8 cellular contexts compared by ENCODE assay signal in the genomic region with DNA sequence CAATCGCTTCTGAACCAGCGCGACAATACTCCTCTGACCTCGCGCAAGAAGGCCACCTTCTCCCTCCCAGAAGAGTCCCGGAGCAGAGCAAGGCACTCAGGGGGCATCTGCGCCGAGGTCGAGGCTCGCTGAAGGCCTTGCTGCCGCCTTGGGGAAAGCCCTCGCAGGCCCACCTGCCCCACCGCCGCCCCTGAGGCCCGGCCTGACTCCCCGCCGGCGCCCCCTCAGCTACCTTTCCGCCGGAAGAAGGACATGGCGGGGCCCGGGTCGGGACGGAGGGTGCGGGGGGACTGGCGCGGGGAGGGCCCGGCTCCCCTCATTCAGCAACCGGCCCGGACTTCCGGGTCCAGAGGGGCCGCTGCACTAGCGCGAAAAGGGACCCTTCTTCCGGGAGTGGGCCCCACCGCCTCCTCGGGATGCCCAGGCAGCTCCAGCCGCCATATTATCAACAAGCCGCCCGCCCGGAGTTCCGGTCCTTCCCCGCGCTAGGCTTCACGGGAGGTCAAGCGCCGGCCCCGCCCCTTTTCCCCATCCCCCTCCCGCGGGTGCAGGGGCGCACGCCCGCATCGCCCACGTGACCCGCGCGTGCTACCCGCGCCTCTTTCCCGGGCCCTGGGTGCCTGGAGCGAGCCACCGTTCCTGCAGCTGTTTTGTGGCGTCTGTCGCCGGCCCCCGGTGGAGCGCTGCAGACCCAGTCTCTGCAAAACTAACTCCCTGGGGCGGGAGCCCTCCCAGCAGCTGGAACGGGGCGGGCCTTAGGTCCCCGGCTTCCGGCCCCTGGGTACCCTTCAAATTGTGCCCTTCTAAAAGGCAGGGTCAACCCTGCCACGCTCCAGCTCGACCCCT. TPM values are rescaled to one million over a fixed set of nuclear protein-coding genes. Genes with fewer than 3 reads are reported as not detected.
DNase-seq lines count a peak whose midpoint lies in the region; ATAC-seq, FAIRE-seq and TF ChIP-seq lines count a peak whose summit lies in the region.

A gene with protein sequence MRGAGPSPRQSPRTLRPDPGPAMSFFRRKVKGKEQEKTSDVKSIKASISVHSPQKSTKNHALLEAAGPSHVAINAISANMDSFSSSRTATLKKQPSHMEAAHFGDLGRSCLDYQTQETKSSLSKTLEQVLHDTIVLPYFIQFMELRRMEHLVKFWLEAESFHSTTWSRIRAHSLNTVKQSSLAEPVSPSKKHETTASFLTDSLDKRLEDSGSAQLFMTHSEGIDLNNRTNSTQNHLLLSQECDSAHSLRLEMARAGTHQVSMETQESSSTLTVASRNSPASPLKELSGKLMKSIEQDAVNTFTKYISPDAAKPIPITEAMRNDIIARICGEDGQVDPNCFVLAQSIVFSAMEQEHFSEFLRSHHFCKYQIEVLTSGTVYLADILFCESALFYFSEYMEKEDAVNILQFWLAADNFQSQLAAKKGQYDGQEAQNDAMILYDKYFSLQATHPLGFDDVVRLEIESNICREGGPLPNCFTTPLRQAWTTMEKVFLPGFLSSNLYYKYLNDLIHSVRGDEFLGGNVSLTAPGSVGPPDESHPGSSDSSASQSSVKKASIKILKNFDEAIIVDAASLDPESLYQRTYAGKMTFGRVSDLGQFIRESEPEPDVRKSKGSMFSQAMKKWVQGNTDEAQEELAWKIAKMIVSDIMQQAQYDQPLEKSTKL (minus strand): TSS at position 469 of the 846 bp plus-strand sequence. CDS start 149 bp downstream, at position 320.

- H3K9me1 ChIP-seq in endothelial cell of umbilical vein (replicated peaks; ENCODE audit: control insufficient read depth, extremely low read depth, insufficient read depth, low read length) = no peaks in the 10 kb centered on the region

- peak within 1 kb of the TSS; percentile 84 for H2AFZ ChIP-seq in endothelial cell of umbilical vein (ENCODE audit: low read depth, low read length)

- H3K36me3 Mint-ChIP-seq in Caco-2 (ENCODE audit: insufficient read depth, unreplicated experiment) = peaks cover 25% of the 10 kb centered on the region

- dilution Hi-C loops in endothelial cell of umbilical vein (cut with MboI; ENCODE audit: extremely low pct_ligation_motif_present, low sequenced_read_pairs) = no loop called here

- H3K36me3 ChIP-seq in Caco-2 (ENCODE audit: control insufficient read depth, insufficient read depth, low read length) = no peaks in the 10 kb centered on the region
- no peaks in the 10 kb centered on the region for H3K36me3 ChIP-seq in endothelial cell of umbilical vein (ENCODE audit: control insufficient read depth in 2 of 2, extremely low read depth in 1 of 2, insufficient read depth in 2 of 2, low read length in 2 of 2)

- H3K27me3 Mint-ChIP-seq in Caco-2 (ENCODE audit: insufficient read depth, unreplicated experiment) = no peaks in the 10 kb centered on the region

- no peaks in the 10 kb centered on the region for H3K4me1 Mint-ChIP-seq in Caco-2 (ENCODE audit: low read depth, unreplicated experiment)

- H3K4me3 ChIP-seq in Caco-2 (ENCODE audit: low read depth, low read length) (peak within 1 kb of the TSS; percentile 83), endothelial cell of umbilical vein (replicated peaks in 1 of 3; ENCODE audit: insufficient read depth in 1 of 3, low read depth in 1 of 3, low read length in 3 of 3) (peak within 1 kb of the TSS; percentile 58 to 95 (median 82))

- peaks cover 53% of the 10 kb centered on the region for H3K79me2 ChIP-seq in endothelial cell of umbilical vein (ENCODE audit: control insufficient read depth, insufficient read depth, low read length)

- H3K9me3 ChIP-seq in Caco-2 (no peaks in the 10 kb centered on the region), endothelial cell of umbilical vein (replicated peaks; ENCODE audit: control insufficient read depth, insufficient read depth, low read length) (no peaks in the 10 kb centered on the region)

- TF ChIP-seq CTCF in Caco-2 (IDR thresholded peaks at IDR 0.05; ENCODE audit: insufficient read depth in 1 of 2, low read depth in 1 of 2, low read length in 1 of 2, severe bottlenecking in 1 of 2, unreplicated experiment in 1 of 2) (no peak), endothelial cell of umbilical vein (IDR thresholded peaks at IDR 0.05; ENCODE audit: extremely low read depth in 1 of 2, insufficient read depth in 1 of 2, low read depth in 1 of 2, low read length in 2 of 2) (no peak)

- H3K27ac Mint-ChIP-seq in Caco-2 (ENCODE audit: unreplicated experiment) = peak within 1 kb of the TSS; percentile 90

- CTCF ChIA-PET in Caco-2 (lab: Charles Lee) = interaction anchor here (1.0 to 1.4 kb wide), 2 partner anchors 16 to 118 kb away, joined by 3 to 10 read pairs; no protein-coding TSS in a partner anchor
- CTCF ChIA-PET in endothelial cell of umbilical vein (lab: Charles Lee) = interaction anchor here (1.4 to 1.9 kb wide), 2 partner anchors 16 to 32 kb away, joined by 4 to 10 read pairs; a partner anchor contains a TSS

- H3K4me1 ChIP-seq in Caco-2 (peaks cover 4% of the 10 kb centered on the region; the same call in 1 of the 2 replicates), endothelial cell of umbilical vein (ENCODE audit: control insufficient read depth, extremely low read depth, insufficient read depth, low read length) (peaks cover 7% of the 10 kb centered on the region)

- BruUV-seq in Caco-2 (replicated peaks; lab: Mats Ljungman, UMichigan) = no TSS peak
- TSS peak; percentile 58 for BruUV-seq in endothelial cell of umbilical vein (replicated peaks; lab: Mats Ljungman, UMichigan)

- H3K9ac ChIP-seq in endothelial cell of umbilical vein (replicated peaks; ENCODE audit: extremely low read depth, insufficient read depth, low read length) = peak within 1 kb of the TSS; percentile 78

- DNase-seq in Caco-2 (peak; percentile 95 to 96), HT1080 (ENCODE audit: low read depth) (peak; percentile 79), NOMO-1 treated with dmso at 0.1 percent for 144 hours (lab: John Stamatoyannopoulos, UW; ENCODE audit: unreplicated experiment) (peak; percentile 91), endothelial cell of umbilical vein (ENCODE audit: low read depth, low spot score) (peak; percentile 79), middle frontal gyrus (ENCODE audit: extremely low spot score, low spot score) (peak; percentile 75)
- DNase-seq in activated CD8-positive, alpha-beta memory T cell treated with anti-CD3 and anti-CD28 coated beads, Interleukin-2, amount 50 U/mL, for 24 hours (ENCODE audit: extremely low read depth) = peak; percentile 90
- peak; percentile 95 for DNase-seq in stimulated activated CD8-positive, alpha-beta memory T cell treated with anti-CD3 and anti-CD28 coated beads, Interleukin-2, amount 100 ng/mL, for 48 hours (ENCODE audit: low read depth in 2 of 2)

- peak; percentile 84 for TF ChIP-seq POLR2A in endothelial cell of umbilical vein (IDR thresholded peaks at IDR 0.05; ENCODE audit: low read depth, low read length)

- peak within 1 kb of the TSS; percentile 98 for H3K4me2 ChIP-seq in endothelial cell of umbilical vein (ENCODE audit: insufficient read depth, low read length)

- intact Hi-C loops in Caco-2 (cut with micrococcal nuclease; ENCODE audit: unreplicated experiment) (loop anchor here (1.0 kb wide), 1 partner anchor 19 kb away; no protein-coding TSS in a partner anchor), endothelial cell of umbilical vein (cut with micrococcal nuclease) (loop anchor here (2.0 to 10.0 kb wide), 2 partner anchors 19 to 113 kb away; a partner anchor contains a TSS)

- no peaks in the 10 kb centered on the region for H3K27me3 ChIP-seq in Caco-2 (replicated peaks; ENCODE audit: control insufficient read depth, insufficient read depth, low read length)
- no peaks in the 10 kb centered on the region for H3K27me3 ChIP-seq in endothelial cell of umbilical vein (ENCODE audit: control insufficient read depth in 2 of 2, insufficient read depth in 2 of 2, low read length in 2 of 2)

- peak within 1 kb of the TSS; percentile 94 for H3K4me3 Mint-ChIP-seq in Caco-2 (ENCODE audit: unreplicated experiment)

- H4K20me1 ChIP-seq in endothelial cell of umbilical vein (replicated peaks; ENCODE audit: control insufficient read depth, extremely low read depth, insufficient read depth, low read length) = no peaks in the 10 kb centered on the region

- POLR2A ChIA-PET in Caco-2 (lab: Charles Lee) = interaction anchor here (0.5 to 1.0 kb wide), 3 partner anchors 13 to 31 kb away, joined by 3 to 4 read pairs (median 3); a partner anchor contains a TSS
- POLR2A ChIA-PET in endothelial cell of umbilical vein (lab: Charles Lee) = interaction anchor here (0.5 to 1.0 kb wide), 2 partner anchors 33 to 1059 kb away, joined by 3 to 5 read pairs; no protein-coding TSS in a partner anchor

- peak; percentile 77 for ATAC-seq in GM21360 (IDR thresholded peaks at IDR 0.05; ENCODE audit: unreplicated experiment)

- H3K9me3 Mint-ChIP-seq in Caco-2 (ENCODE audit: unreplicated experiment) = no peaks in the 10 kb centered on the region

- peak within 1 kb of the TSS; percentile 70 for H3K27ac ChIP-seq in endothelial cell of umbilical vein (ENCODE audit: insufficient read depth, low read depth, low read length)

- peak; percentile 76 for FAIRE-seq in endothelial cell of umbilical vein (lab: Jason Lieb, UNC)

TF ChIP-seq in endothelial cell of umbilical vein, 7 proteins besides CTCF, POLR2A, EP300 and RAD21:
- TF ChIP-seq, protein P1, sequence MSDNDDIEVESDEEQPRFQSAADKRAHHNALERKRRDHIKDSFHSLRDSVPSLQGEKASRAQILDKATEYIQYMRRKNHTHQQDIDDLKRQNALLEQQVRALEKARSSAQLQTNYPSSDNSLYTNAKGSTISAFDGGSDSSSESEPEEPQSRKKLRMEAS (IDR thresholded peaks at IDR 0.05; ENCODE audit: insufficient read depth, insufficient read length) = peak; percentile 87
- TF ChIP-seq GATA2 (IDR thresholded peaks at IDR 0.05; ENCODE audit: insufficient read depth, insufficient read length, low read depth, low read length) (no peak), POLR2AphosphoS5 (IDR thresholded peaks at IDR 0.05; ENCODE audit: insufficient read depth, low read depth, low read length) (peak; percentile 87)
TF ChIP-seq in endothelial cell of umbilical vein: peak in this region for 2.

RNA-seq across cellular contexts. Expression of the gene that starts here (rescaled TPM):
- total RNA-seq in Caco-2 (2022) (39.9 and 41.2 TPM in 2 replicates), endothelial cell of umbilical vein (25.3 and 27.1 TPM in 2 replicates)
- 15.4 and 15.9 TPM in 2 replicates for total RNA-seq in HT1080 (2014; rRNA removed; shearing (Covaris generic))
- 21.6 and 22.6 TPM in 2 replicates for polyA plus RNA-seq in HT1080 (2015; cell fraction: cytosol; rRNA removed)
- polyA plus RNA-seq in HT1080 (2015; cell fraction: nucleus; rRNA removed) = 28.7 and 29.5 TPM in 2 replicates
- polyA plus RNA-seq in endothelial cell of umbilical vein = 10.0 and 10.6 TPM in 2 replicates
- 10.7 and 11.3 TPM in 2 replicates for polyA plus RNA-seq in endothelial cell of umbilical vein (2011; cell fraction: cytosol; rRNA removed)
- polyA plus RNA-seq in endothelial cell of umbilical vein (2011; cell fraction: nucleus; rRNA removed) = 30.4 and 35.7 TPM in 2 replicates
- 14.9 and 15.7 TPM in 2 replicates for polyA plus RNA-seq in endothelial cell of umbilical vein (2012)
- 40.9 and 65.5 TPM in 2 replicates for polyA minus RNA-seq in endothelial cell of umbilical vein
- polyA minus RNA-seq in endothelial cell of umbilical vein (2011; cell fraction: cytosol; rRNA and poly(A)+ RNA removed) = 19.5 TPM
- polyA minus RNA-seq in endothelial cell of umbilical vein (2011; cell fraction: nucleus; rRNA and poly(A)+ RNA removed) = 37.4 and 55.9 TPM in 2 replicates

Comparison
In these comparisons a context has a peak if more than half of its experiments do, and no peak if none do; other contexts are left out.
1. Peak in every context shown above with its lines: DNase-seq, ATAC-seq, H3K4me3 ChIP-seq and H3K27ac ChIP-seq.